1 cellular context compared by ENCODE assay signal in genomic region chr11:117930668-117931330, GRCh38.
TF ChIP-seq lines count a peak whose summit lies in the region.

No MANE protein-coding gene starts in this region.

TF ChIP-seq in SK-N-SH treated with all-trans-retinoic acid at 6 μM for 48 hours, 23 proteins besides CTCF, POLR2A, EP300 and RAD21 (continued from another document):
- TF ChIP-seq, protein P1, sequence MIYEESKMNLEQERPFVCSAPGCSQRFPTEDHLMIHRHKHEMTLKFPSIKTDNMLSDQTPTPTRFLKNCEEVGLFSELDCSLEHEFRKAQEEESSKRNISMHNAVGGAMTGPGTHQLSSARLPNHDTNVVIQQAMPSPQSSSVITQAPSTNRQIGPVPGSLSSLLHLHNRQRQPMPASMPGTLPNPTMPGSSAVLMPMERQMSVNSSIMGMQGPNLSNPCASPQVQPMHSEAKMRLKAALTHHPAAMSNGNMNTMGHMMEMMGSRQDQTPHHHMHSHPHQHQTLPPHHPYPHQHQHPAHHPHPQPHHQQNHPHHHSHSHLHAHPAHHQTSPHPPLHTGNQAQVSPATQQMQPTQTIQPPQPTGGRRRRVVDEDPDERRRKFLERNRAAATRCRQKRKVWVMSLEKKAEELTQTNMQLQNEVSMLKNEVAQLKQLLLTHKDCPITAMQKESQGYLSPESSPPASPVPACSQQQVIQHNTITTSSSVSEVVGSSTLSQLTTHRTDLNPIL (CRISPR knock-in tag; IDR thresholded peaks at IDR 0.05; ENCODE audit: low read depth): no peak
- TF ChIP-seq SNAI2 (CRISPR knock-in tag; IDR thresholded peaks at IDR 0.05): no peak
